Comparison of ENCODE assay signal across 8 cellular contexts in genomic region chr18:75478996-75479870, GRCh38. TPM values are rescaled to one million over a fixed set of nuclear protein-coding genes. Genes with fewer than 3 reads are reported as not detected.
DNase-seq lines count a peak whose midpoint lies in the region; ATAC-seq and TF ChIP-seq lines count a peak whose summit lies in the region.

No MANE protein-coding gene starts in this region.

- no peaks in the 10 kb centered on the region for H3F3A ChIP-seq in GM23338 (replicated peaks; ENCODE audit: low read depth)

- H3K4me2 ChIP-seq in GM23338 = no peak overlapping the region
- no peak overlapping the region for H3K4me2 ChIP-seq in fibroblast of lung (ENCODE audit: extremely low read depth, insufficient read depth, low read length)

- H3K4me3 ChIP-seq in GM23338 (no peak overlapping the region), fibroblast of lung (replicated peaks in 1 of 4; ENCODE audit: control extremely low read depth in 1 of 4, insufficient read depth in 1 of 4, low read depth in 3 of 4, low read length in 4 of 4) (no peak overlapping the region)

- H3K36me3 ChIP-seq in GM23338 (ENCODE audit: insufficient read depth) = peaks cover 7% of the 10 kb centered on the region
- H3K36me3 ChIP-seq in fibroblast of lung (ENCODE audit: control insufficient read depth, insufficient read depth, low read length) = no peaks in the 10 kb centered on the region

- H3K27ac ChIP-seq in GM23338 (ENCODE audit: low read depth) (no peak overlapping the region), fibroblast of lung (ENCODE audit: insufficient read depth, low read length) (no peak overlapping the region)

- H3K27me3 ChIP-seq in GM23338 (ENCODE audit: insufficient read depth) = no peaks in the 10 kb centered on the region
- no peaks in the 10 kb centered on the region for H3K27me3 ChIP-seq in fibroblast of lung (ENCODE audit: control insufficient read depth, insufficient read depth, low read length)

- no peaks in the 10 kb centered on the region for H3K9me3 ChIP-seq in fibroblast of lung (ENCODE audit: control insufficient read depth, insufficient read depth, low read depth, low read length)

- H3K4me1 ChIP-seq in GM23338 (ENCODE audit: insufficient read depth) (peaks cover 9% of the 10 kb centered on the region; the same call in 1 of the 2 replicates), fibroblast of lung (ENCODE audit: control insufficient read depth, extremely low read depth, insufficient read depth, low read length) (peaks cover 5% of the 10 kb centered on the region)

- H3K9me3 Mint-ChIP-seq in GM23338 = peaks cover 34% of the 10 kb centered on the region
- peaks cover 16% of the 10 kb centered on the region for H3K9me3 Mint-ChIP-seq in neural crest cell
- H3K9me3 Mint-ChIP-seq in activated T-helper 1 cell treated with anti-CD3 and anti-CD28 coated beads, Interleukin-12 subunit alpha, Interleukin-12 subunit beta, Interleukin-2, Interleukin-4 antibody, amounts not matched to agents 30 ng/mL and 10 ng/mL and 1 ng/mL, durations not matched to agents 14 hours and 24 hours and 36 hours = no peaks in the 10 kb centered on the region

- TF ChIP-seq CTCF in GM23338 (conservative IDR thresholded peaks at IDR 0.05; ENCODE audit: low read depth in 2 of 2) = peak; percentile 69 to 79
- peak; percentile 63 to 69 for TF ChIP-seq CTCF in fibroblast of lung (conservative IDR thresholded peaks at IDR 0.05 in 1 of 2, IDR thresholded peaks at IDR 0.05 in 1 of 2; ENCODE audit: low read depth in 1 of 2, low read length in 2 of 2)
- peak; percentile 73 for TF ChIP-seq CTCF in neural crest cell (conservative IDR thresholded peaks at IDR 0.05)

- no peak overlapping the region for H2AFZ ChIP-seq in GM23338
- H2AFZ ChIP-seq in fibroblast of lung (ENCODE audit: low read length) = no peak overlapping the region

- 0 out of 2 replicates have a peak, but pooled peaks cover 3% of the 10 kb centered on the region for H3K9me2 ChIP-seq in GM23338 (ENCODE audit: insufficient read depth)

- H3K9ac ChIP-seq in fibroblast of lung (ENCODE audit: insufficient read depth, low read length) = no peak overlapping the region

- peaks cover 11% of the 10 kb centered on the region; the same call in 2 of the 3 replicates for H3K4me1 Mint-ChIP-seq in GM23338
- no peaks in the 10 kb centered on the region for H3K4me1 Mint-ChIP-seq in neural crest cell
- no peaks in the 10 kb centered on the region for H3K4me1 Mint-ChIP-seq in activated T-helper 1 cell treated with anti-CD3 and anti-CD28 coated beads, Interleukin-12 subunit alpha, Interleukin-12 subunit beta, Interleukin-2, Interleukin-4 antibody, amounts not matched to agents 30 ng/mL and 10 ng/mL and 1 ng/mL, durations not matched to agents 14 hours and 24 hours and 36 hours (ENCODE audit: low read depth)

- peaks cover 23% of the 10 kb centered on the region for H3K36me3 Mint-ChIP-seq in GM23338 (ENCODE audit: low read depth)
- peaks cover 2% of the 10 kb centered on the region for H3K36me3 Mint-ChIP-seq in neural crest cell (ENCODE audit: low read depth)
- no peaks in the 10 kb centered on the region for H3K36me3 Mint-ChIP-seq in activated T-helper 1 cell treated with anti-CD3 and anti-CD28 coated beads, Interleukin-12 subunit alpha, Interleukin-12 subunit beta, Interleukin-2, Interleukin-4 antibody, amounts not matched to agents 30 ng/mL and 10 ng/mL and 1 ng/mL, durations not matched to agents 14 hours and 24 hours and 36 hours (ENCODE audit: low read depth)

- H3K27ac Mint-ChIP-seq in GM23338 = no peak overlapping the region
- H3K27ac Mint-ChIP-seq in neural crest cell (ENCODE audit: unreplicated experiment) = no peak overlapping the region
- no peak overlapping the region for H3K27ac Mint-ChIP-seq in activated T-helper 1 cell treated with anti-CD3 and anti-CD28 coated beads, Interleukin-12 subunit alpha, Interleukin-12 subunit beta, Interleukin-2, Interleukin-4 antibody, amounts not matched to agents 30 ng/mL and 10 ng/mL and 1 ng/mL, durations not matched to agents 14 hours and 24 hours and 36 hours

- DNase-seq in GM03348 (ENCODE audit: low spot score) (peak; percentile 70), GM23338 (ENCODE audit: low spot score) (peak; percentile 63), NAMALWA (ENCODE audit: low spot score) (peak; percentile 66), fibroblast of lung (ENCODE audit: low read depth in 2 of 2) (peak; percentile 51 to 81), neural crest cell (ENCODE audit: low read depth, low spot score) (no peak)
- no peak for DNase-seq in stimulated activated CD4-positive, alpha-beta T cell treated with anti-CD3 and anti-CD28 coated beads, Interleukin-4, amount 100 ng/mL, for 4 hours
- no peak for DNase-seq in activated T-helper 1 cell treated with anti-CD3 and anti-CD28 coated beads, Interleukin-12 subunit alpha, Interleukin-12 subunit beta, Interleukin-2, Interleukin-4 antibody, amounts not matched to agents 30 ng/mL and 10 ng/mL and 1 ng/mL, durations not matched to agents 14 hours and 24 hours and 36 hours (ENCODE audit: low spot score)

- ATAC-seq in GM23338 = peak; percentile 57
- ATAC-seq in SK-N-SH treated with all-trans-retinoic acid at 6 μM for 48 hours = peak; percentile 94

- H4K20me1 ChIP-seq in GM23338 (replicated peaks; ENCODE audit: insufficient read depth) (no peaks in the 10 kb centered on the region), fibroblast of lung (ENCODE audit: control insufficient read depth, extremely low read depth, insufficient read depth, low read length) (no peaks in the 10 kb centered on the region)

- no peaks in the 10 kb centered on the region for H3K79me2 ChIP-seq in GM23338 (replicated peaks; ENCODE audit: insufficient read depth)
- H3K79me2 ChIP-seq in fibroblast of lung (ENCODE audit: control insufficient read depth, insufficient read depth, low read length) = no peaks in the 10 kb centered on the region

- H3K27me3 Mint-ChIP-seq in GM23338 (ENCODE audit: insufficient read depth, low read depth, poor library complexity) (no peaks in the 10 kb centered on the region), neural crest cell (ENCODE audit: low read depth) (no peaks in the 10 kb centered on the region)
- peaks cover 9% of the 10 kb centered on the region for H3K27me3 Mint-ChIP-seq in activated T-helper 1 cell treated with anti-CD3 and anti-CD28 coated beads, Interleukin-12 subunit alpha, Interleukin-12 subunit beta, Interleukin-2, Interleukin-4 antibody, amounts not matched to agents 30 ng/mL and 10 ng/mL and 1 ng/mL, durations not matched to agents 14 hours and 24 hours and 36 hours (ENCODE audit: insufficient read depth)

- no peak overlapping the region for H3K4me3 Mint-ChIP-seq in GM23338
- no peak overlapping the region for H3K4me3 Mint-ChIP-seq in neural crest cell
- H3K4me3 Mint-ChIP-seq in activated T-helper 1 cell treated with anti-CD3 and anti-CD28 coated beads, Interleukin-12 subunit alpha, Interleukin-12 subunit beta, Interleukin-2, Interleukin-4 antibody, amounts not matched to agents 30 ng/mL and 10 ng/mL and 1 ng/mL, durations not matched to agents 14 hours and 24 hours and 36 hours = no peak overlapping the region

- intact Hi-C loops in activated T-helper 1 cell treated with anti-CD3 and anti-CD28 coated beads, Interleukin-12 subunit alpha, Interleukin-12 subunit beta, Interleukin-2, Interleukin-4 antibody, amounts not matched to agents 30 ng/mL and 10 ng/mL and 1 ng/mL, durations not matched to agents 14 hours and 24 hours and 36 hours (cut with micrococcal nuclease) = loop anchor here (1.0 to 10.0 kb wide), 3 partner anchors 314 to 827 kb away; no protein-coding TSS in a partner anchor

TF ChIP-seq in GM23338, 12 proteins besides CTCF, POLR2A, EP300 and RAD21:
- no peak for TF ChIP-seq POLR2AphosphoS5 (IDR thresholded peaks at IDR 0.05; ENCODE audit: low read depth)
TF ChIP-seq in GM23338: peak in this region for 0.

TF ChIP-seq in SK-N-SH treated with all-trans-retinoic acid at 6 μM for 48 hours, 23 proteins besides CTCF, POLR2A, EP300 and RAD21 (continues in another document):
- TF ChIP-seq SNAI2 (CRISPR knock-in tag; IDR thresholded peaks at IDR 0.05) (no peak), ISL1 (CRISPR knock-in tag; IDR thresholded peaks at IDR 0.05) (no peak), ZFP3 (CRISPR knock-in tag; IDR thresholded peaks at IDR 0.05) (no peak), OSR1 (CRISPR knock-in tag; IDR thresholded peaks at IDR 0.05) (no peak)
- TF ChIP-seq, protein P1, sequence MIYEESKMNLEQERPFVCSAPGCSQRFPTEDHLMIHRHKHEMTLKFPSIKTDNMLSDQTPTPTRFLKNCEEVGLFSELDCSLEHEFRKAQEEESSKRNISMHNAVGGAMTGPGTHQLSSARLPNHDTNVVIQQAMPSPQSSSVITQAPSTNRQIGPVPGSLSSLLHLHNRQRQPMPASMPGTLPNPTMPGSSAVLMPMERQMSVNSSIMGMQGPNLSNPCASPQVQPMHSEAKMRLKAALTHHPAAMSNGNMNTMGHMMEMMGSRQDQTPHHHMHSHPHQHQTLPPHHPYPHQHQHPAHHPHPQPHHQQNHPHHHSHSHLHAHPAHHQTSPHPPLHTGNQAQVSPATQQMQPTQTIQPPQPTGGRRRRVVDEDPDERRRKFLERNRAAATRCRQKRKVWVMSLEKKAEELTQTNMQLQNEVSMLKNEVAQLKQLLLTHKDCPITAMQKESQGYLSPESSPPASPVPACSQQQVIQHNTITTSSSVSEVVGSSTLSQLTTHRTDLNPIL (CRISPR knock-in tag; IDR thresholded peaks at IDR 0.05; ENCODE audit: low read depth) = no peak

RNA-seq across cellular contexts. Expression of gene SMIM21, which starts 51.7 kb away (rescaled TPM):
- not detected in 2 replicates for total RNA-seq in GM23338 (2014; rRNA removed; shearing (Covaris generic))
- polyA plus RNA-seq in GM23338 (2016; fragmentation: Nextera tagmentation; extraction: Ambion mirVana) = not detected in 2 replicates
- total RNA-seq in fibroblast of lung = not detected in 2 replicates
- not detected in 2 replicates for polyA plus RNA-seq in fibroblast of lung
- polyA plus RNA-seq in fibroblast of lung (2012) = not detected in 2 replicates
- not detected in 2 replicates for polyA minus RNA-seq in fibroblast of lung (ENCODE audit: low replicate concordance)
- not detected in 2 replicates for total RNA-seq in neural crest cell
- total RNA-seq in activated T-helper 1 cell treated with anti-CD3 and anti-CD28 coated beads, Interleukin-12 subunit alpha, Interleukin-12 subunit beta, Interleukin-2, Interleukin-4 antibody, amounts not matched to agents 30 ng/mL and 10 ng/mL and 1 ng/mL, durations not matched to agents 14 hours and 24 hours and 36 hours = not detected in 2 replicates

Comparison
In these comparisons a context has a peak if more than half of its experiments do, and no peak if none do; other contexts are left out.
1. DNase-seq: peak in GM03348 (single experiment), GM23338 (single experiment), NAMALWA (single experiment) and fibroblast of lung (2 of 2); none in neural crest cell (single experiment), stimulated activated CD4-positive, alpha-beta T cell treated with anti-CD3 and anti-CD28 coated beads, Interleukin-4, amount 100 ng/mL, for 4 hours (0 of 2) and activated T-helper 1 cell treated with anti-CD3 and anti-CD28 coated beads, Interleukin-12 subunit alpha, Interleukin-12 subunit beta, Interleukin-2, Interleukin-4 antibody, amounts not matched to agents 30 ng/mL and 10 ng/mL and 1 ng/mL, durations not matched to agents 14 hours and 24 hours and 36 hours (single experiment).
2. Peak in every context shown above with its lines, with median percentiles within 50 percentile points of each other: CTCF ChIP-seq.